Comparison of ENCODE assay signal across 2 cellular contexts in the genomic region with DNA sequence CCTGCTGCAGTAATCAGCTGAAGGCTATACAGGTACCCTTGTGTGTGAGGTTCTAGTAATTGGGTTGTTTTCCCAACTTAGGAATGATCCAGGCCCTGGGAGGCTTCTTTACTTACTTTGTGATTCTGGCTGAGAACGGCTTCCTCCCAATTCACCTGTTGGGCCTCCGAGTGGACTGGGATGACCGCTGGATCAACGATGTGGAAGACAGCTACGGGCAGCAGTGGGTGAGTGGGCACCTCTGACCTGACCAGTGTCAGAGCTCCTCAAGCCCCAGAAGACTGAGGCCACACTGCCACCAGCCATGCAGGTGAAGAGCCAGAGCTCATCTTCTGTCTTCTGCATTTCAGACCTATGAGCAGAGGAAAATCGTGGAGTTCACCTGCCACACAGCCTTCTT.
TF ChIP-seq lines count a peak whose summit lies in the region.

No MANE protein-coding gene starts in this region.

TF ChIP-seq in HepG2, 621 proteins besides CTCF, POLR2A, EP300 and RAD21:
- peak; percentile 92 for TF ChIP-seq RBM22 (optimal IDR thresholded peaks at IDR 0.05; ENCODE audit: low read length)
- no peak for TF ChIP-seq MIXL1 (CRISPR knock-in tag; IDR thresholded peaks at IDR 0.05)

TF ChIP-seq in GM12878, 131 proteins besides CTCF, POLR2A, EP300 and RAD21:
- peak; percentile 9; the same call in 1 of the 2 replicates for TF ChIP-seq POLR2AphosphoS5 (IDR thresholded peaks at IDR 0.05; ENCODE audit: low read length)
- TF ChIP-seq, protein P1, sequence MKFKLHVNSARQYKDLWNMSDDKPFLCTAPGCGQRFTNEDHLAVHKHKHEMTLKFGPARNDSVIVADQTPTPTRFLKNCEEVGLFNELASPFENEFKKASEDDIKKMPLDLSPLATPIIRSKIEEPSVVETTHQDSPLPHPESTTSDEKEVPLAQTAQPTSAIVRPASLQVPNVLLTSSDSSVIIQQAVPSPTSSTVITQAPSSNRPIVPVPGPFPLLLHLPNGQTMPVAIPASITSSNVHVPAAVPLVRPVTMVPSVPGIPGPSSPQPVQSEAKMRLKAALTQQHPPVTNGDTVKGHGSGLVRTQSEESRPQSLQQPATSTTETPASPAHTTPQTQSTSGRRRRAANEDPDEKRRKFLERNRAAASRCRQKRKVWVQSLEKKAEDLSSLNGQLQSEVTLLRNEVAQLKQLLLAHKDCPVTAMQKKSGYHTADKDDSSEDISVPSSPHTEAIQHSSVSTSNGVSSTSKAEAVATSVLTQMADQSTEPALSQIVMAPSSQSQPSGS (IDR thresholded peaks at IDR 0.05; ENCODE audit: low read length) = no peak
